Comparison of ENCODE assay signal across 7 cellular contexts in genomic region chr16:75566889-75567255, GRCh38. TPM values are rescaled to one million over a fixed set of nuclear protein-coding genes. Genes with fewer than 3 reads are reported as not detected.
DNase-seq lines count a peak whose midpoint lies in the region; ATAC-seq lines count a peak whose summit lies in the region.

No MANE protein-coding gene starts in this region.

- DNase-seq in HT1080 (ENCODE audit: low read depth) (peak; percentile 2), right cardiac atrium (peak in 1 of 3 donors; percentile 62), glomerular visceral epithelial cell (ENCODE audit: extremely low spot score) (no peak)

- H3K27me3 Mint-ChIP-seq in activated T-helper 17 cell treated with anti-CD3 and anti-CD28 coated beads, Interleukin-2, amount 50 U/mL, for 72 hours = peaks cover 14% of the 10 kb centered on the region

- H3K27ac ChIP-seq in right cardiac atrium (ENCODE audit: low read length) = peak overlapping the region; percentile 32

- H3K27me3 ChIP-seq in right cardiac atrium (ENCODE audit: control insufficient read depth, insufficient read depth) = no peaks in the 10 kb centered on the region
- H3K27me3 ChIP-seq in skeletal muscle satellite cell (ENCODE audit: control insufficient read depth, insufficient read depth, low read length) = peaks cover 14% of the 10 kb centered on the region

- 3% methylated on average over 17 of the region's 17 CpGs for WGBS in right cardiac atrium

- H3K36me3 ChIP-seq in skeletal muscle satellite cell (ENCODE audit: insufficient read depth, low read length) = peaks cover 30% of the 10 kb centered on the region

- ATAC-seq in GM19025 (IDR thresholded peaks at IDR 0.05; ENCODE audit: low read depth, unreplicated experiment) (peak; percentile 1), right cardiac atrium (peak; percentile 14 to 44), HG02870 (IDR thresholded peaks at IDR 0.05; ENCODE audit: unreplicated experiment) (no peak)
- ATAC-seq in activated T-helper 17 cell treated with anti-CD3 and anti-CD28 coated beads, Interleukin-2, amount 50 U/mL, for 72 hours (replicated peaks) = peak; percentile 1

- H3K4me2 ChIP-seq in skeletal muscle satellite cell (ENCODE audit: low read length) = peak overlapping the region; percentile 90

- H3K4me1 Mint-ChIP-seq in activated T-helper 17 cell treated with anti-CD3 and anti-CD28 coated beads, Interleukin-2, amount 50 U/mL, for 72 hours = peaks cover 11% of the 10 kb centered on the region

- H3K9me3 ChIP-seq in right cardiac atrium (ENCODE audit: control insufficient read depth, low read length) (no peaks in the 10 kb centered on the region), skeletal muscle satellite cell (replicated peaks; ENCODE audit: low read length) (no peaks in the 10 kb centered on the region)

- H3K4me1 ChIP-seq in right cardiac atrium (ENCODE audit: control insufficient read depth, insufficient read depth, low read length) (peaks cover 17% of the 10 kb centered on the region), skeletal muscle satellite cell (ENCODE audit: control insufficient read depth, insufficient read depth, low read length) (peaks cover 13% of the 10 kb centered on the region)

- intact Hi-C loops in right cardiac atrium (cut with DNase I) = loop anchor here in 1 of 4 donors (10.0 kb wide), 1 partner anchor 58 kb away; the partner anchor contains the start of gene ADAT1

- H3K4me3 ChIP-seq in right cardiac atrium (ENCODE audit: low read length) (peak overlapping the region; percentile 94), skeletal muscle satellite cell (ENCODE audit: low read length) (peak overlapping the region; percentile 85)

- peak overlapping the region; percentile 59 for H3K27ac Mint-ChIP-seq in activated T-helper 17 cell treated with anti-CD3 and anti-CD28 coated beads, Interleukin-2, amount 50 U/mL, for 72 hours

- H3K9me3 Mint-ChIP-seq in activated T-helper 17 cell treated with anti-CD3 and anti-CD28 coated beads, Interleukin-2, amount 50 U/mL, for 72 hours = no peaks in the 10 kb centered on the region

- H3K4me3 Mint-ChIP-seq in activated T-helper 17 cell treated with anti-CD3 and anti-CD28 coated beads, Interleukin-2, amount 50 U/mL, for 72 hours = peak overlapping the region; percentile 85

- H3K36me3 Mint-ChIP-seq in activated T-helper 17 cell treated with anti-CD3 and anti-CD28 coated beads, Interleukin-2, amount 50 U/mL, for 72 hours (ENCODE audit: low read depth) = peaks cover 44% of the 10 kb centered on the region

- peak overlapping the region; percentile 93 for H3K9ac ChIP-seq in skeletal muscle satellite cell (ENCODE audit: low read depth, low read length)

RNA-seq across cellular contexts. Expression of gene GABARAPL2, which starts 0.7 kb away (rescaled TPM):
- 59.0 and 131 TPM in 2 replicates for total RNA-seq in HT1080 (2014; rRNA removed; shearing (Covaris generic))
- 144 and 186 TPM in 2 replicates for polyA plus RNA-seq in HT1080 (2015; cell fraction: cytosol; rRNA removed)
- polyA plus RNA-seq in HT1080 (2015; cell fraction: nucleus; rRNA removed) = 71.4 and 76.0 TPM in 2 replicates
- total RNA-seq in activated T-helper 17 cell treated with anti-CD3 and anti-CD28 coated beads, Interleukin-2, amount 50 U/mL, for 72 hours = 10 to 100 TPM; 67.3 to 69.4 TPM
- total RNA-seq in right cardiac atrium = 100 to 1,000 TPM; 197 to 245 (median 219) TPM
- polyA plus RNA-seq in right cardiac atrium = 262 TPM
- total RNA-seq in skeletal muscle satellite cell (2012; rRNA removed) = 28.2 and 30.9 TPM in 2 replicates

RNA-seq across cellular contexts. Expression of gene TMEM231, which starts 10.8 kb away (rescaled TPM):
- 9.3 and 10.7 TPM in 2 replicates for total RNA-seq in HT1080 (2014; rRNA removed; shearing (Covaris generic))
- 12.4 and 17.4 TPM in 2 replicates for polyA plus RNA-seq in HT1080 (2015; cell fraction: cytosol; rRNA removed)
- polyA plus RNA-seq in HT1080 (2015; cell fraction: nucleus; rRNA removed) = 19.5 and 23.8 TPM in 2 replicates
- total RNA-seq in activated T-helper 17 cell treated with anti-CD3 and anti-CD28 coated beads, Interleukin-2, amount 50 U/mL, for 72 hours = 1 to 10 TPM; 2.1 to 3.2 TPM
- 1 to 10 TPM; 6.3 to 7.8 (median 6.8) TPM for total RNA-seq in right cardiac atrium
- polyA plus RNA-seq in right cardiac atrium = 3.8 TPM
- total RNA-seq in skeletal muscle satellite cell (2012; rRNA removed) = 12.9 and 14.2 TPM in 2 replicates

RNA-seq across cellular contexts. Expression of gene CHST5, which starts 31.0 kb away (rescaled TPM):
- not detected in 2 replicates for total RNA-seq in HT1080 (2014; rRNA removed; shearing (Covaris generic))
- polyA plus RNA-seq in HT1080 (2015; cell fraction: cytosol; rRNA removed) = not detected in 2 replicates
- polyA plus RNA-seq in HT1080 (2015; cell fraction: nucleus; rRNA removed) = not detected in 2 replicates
- not detected for total RNA-seq in activated T-helper 17 cell treated with anti-CD3 and anti-CD28 coated beads, Interleukin-2, amount 50 U/mL, for 72 hours
- under 1 TPM; 0.14 to 0.45 (median 0.16) TPM for total RNA-seq in right cardiac atrium
- 0.11 TPM for polyA plus RNA-seq in right cardiac atrium
- total RNA-seq in skeletal muscle satellite cell (2012; rRNA removed) = under 0.01 TPM in 1 of 2 replicates, not detected in the other

RNA-seq across cellular contexts. Expression of gene ADAT1, which starts 56.2 kb away (rescaled TPM):
- total RNA-seq in HT1080 (2014; rRNA removed; shearing (Covaris generic)) = 64.8 and 68.0 TPM in 2 replicates
- polyA plus RNA-seq in HT1080 (2015; cell fraction: cytosol; rRNA removed) = 53.9 and 56.5 TPM in 2 replicates
- polyA plus RNA-seq in HT1080 (2015; cell fraction: nucleus; rRNA removed) = 71.9 and 83.6 TPM in 2 replicates
- total RNA-seq in activated T-helper 17 cell treated with anti-CD3 and anti-CD28 coated beads, Interleukin-2, amount 50 U/mL, for 72 hours = 10 to 100 TPM; 25.6 to 48.9 TPM
- total RNA-seq in right cardiac atrium = 10 to 100 TPM; 17.8 to 27.2 (median 22.4) TPM
- polyA plus RNA-seq in right cardiac atrium = 8.4 TPM
- 52.5 and 54.0 TPM in 2 replicates for total RNA-seq in skeletal muscle satellite cell (2012; rRNA removed)
